Comparison of ENCODE assay signal across 8 cellular contexts in genomic region chr7:128532956-128533355, GRCh38. TPM values are rescaled to one million over a fixed set of nuclear protein-coding genes. Genes with fewer than 3 reads are reported as not detected.
DNase-seq lines count a peak whose midpoint lies in the region; ATAC-seq and TF ChIP-seq lines count a peak whose summit lies in the region.
"Not testable (repeated sequence)": the region's sequence is repeated elsewhere in the genome, so short reads cannot be mapped to it uniquely, and the experiment has no call there.

No MANE protein-coding gene starts in this region.

- not testable (repeated sequence) for H2BK15ac ChIP-seq in H9 (ENCODE audit: low read depth, low read length)

- H2BK120ac ChIP-seq in H9 (ENCODE audit: low read depth, low read length, poor library complexity, severe bottlenecking), result not testable (repeated sequence)

- not testable (repeated sequence) for H2BK5ac ChIP-seq in H9 (ENCODE audit: insufficient read length, low read length)

- not testable (repeated sequence) for H2BK20ac ChIP-seq in H9 (ENCODE audit: low read depth, low read length, poor library complexity, severe bottlenecking)

- BruUV-seq in PC-3 (replicated peaks; lab: Mats Ljungman, UMichigan), result not testable (repeated sequence)

- not testable (repeated sequence) for H4K20me1 ChIP-seq in H9 (ENCODE audit: control insufficient read depth, insufficient read depth, insufficient read length); PC-3 (ENCODE audit: low read length)

- DNase-seq in AG10803 (ENCODE audit: low read depth); H9; activated T-helper 1 cell treated with anti-CD3 and anti-CD28 coated beads, Interleukin-12 subunit alpha, Interleukin-12 subunit beta, Interleukin-2, Interleukin-4 antibody, amounts not matched to agents 30 ng/mL and 10 ng/mL and 1 ng/mL, durations not matched to agents 14 hours and 24 hours and 36 hours (ENCODE audit: low spot score); choroid plexus epithelial cell (ENCODE audit: low read depth); foreskin keratinocyte; mesothelial cell of epicardium (ENCODE audit: low spot score in 2 of 2, unreplicated experiment in 2 of 2): not testable (repeated sequence)
- peak; percentile 31 for DNase-seq in PC-3

- H3K27ac Mint-ChIP-seq in H9, result not testable (repeated sequence)
- peak overlapping the region; percentile 90 for H3K27ac Mint-ChIP-seq in activated T-helper 1 cell treated with anti-CD3 and anti-CD28 coated beads, Interleukin-12 subunit alpha, Interleukin-12 subunit beta, Interleukin-2, Interleukin-4 antibody, amounts not matched to agents 30 ng/mL and 10 ng/mL and 1 ng/mL, durations not matched to agents 14 hours and 24 hours and 36 hours
- peak overlapping the region; percentile 97 for H3K27ac Mint-ChIP-seq in mesothelial cell of epicardium

- H3K27ac ChIP-seq in H9 (ENCODE audit: insufficient read length, low read depth, low read length); PC-3 (ENCODE audit: low read length): not testable (repeated sequence)
- peak overlapping the region; percentile 100 for H3K27ac ChIP-seq in foreskin keratinocyte

- not testable (repeated sequence) for H3K27me3 Mint-ChIP-seq in H9 (ENCODE audit: low read depth); activated T-helper 1 cell treated with anti-CD3 and anti-CD28 coated beads, Interleukin-12 subunit alpha, Interleukin-12 subunit beta, Interleukin-2, Interleukin-4 antibody, amounts not matched to agents 30 ng/mL and 10 ng/mL and 1 ng/mL, durations not matched to agents 14 hours and 24 hours and 36 hours (ENCODE audit: insufficient read depth); mesothelial cell of epicardium (ENCODE audit: low read depth)

- no CpG with 5 or more reads among the region's 1 CpG for WGBS in H9 (ENCODE audit: extremely low coverage, insufficient read length, low lambda C conversion rate)

- CTCF ChIA-PET in PC-3 (lab: Charles Lee), result not testable (repeated sequence)

- H3K9me3 Mint-ChIP-seq in H9; activated T-helper 1 cell treated with anti-CD3 and anti-CD28 coated beads, Interleukin-12 subunit alpha, Interleukin-12 subunit beta, Interleukin-2, Interleukin-4 antibody, amounts not matched to agents 30 ng/mL and 10 ng/mL and 1 ng/mL, durations not matched to agents 14 hours and 24 hours and 36 hours; mesothelial cell of epicardium: not testable (repeated sequence)

- TF ChIP-seq CTCF in AG10803 (conservative IDR thresholded peaks at IDR 0.05; ENCODE audit: low read length); H9 (conservative IDR thresholded peaks at IDR 0.05); PC-3 (conservative IDR thresholded peaks at IDR 0.05; ENCODE audit: low read depth, low read length); choroid plexus epithelial cell (conservative IDR thresholded peaks at IDR 0.05; ENCODE audit: low read depth, low read length); foreskin keratinocyte (conservative IDR thresholded peaks at IDR 0.05); mesothelial cell of epicardium (IDR thresholded peaks at IDR 0.05; ENCODE audit: unreplicated experiment): not testable (repeated sequence)

- H3K4me2 ChIP-seq in H9 (ENCODE audit: insufficient read depth, insufficient read length, low read length), result not testable (repeated sequence)
- H3K4me2 ChIP-seq in PC-3 (ENCODE audit: low read length), result peak overlapping the region; percentile 87
- H3K4me2 ChIP-seq in skeletal muscle satellite cell (ENCODE audit: low read length), result peak overlapping the region; percentile 91

- H4K91ac ChIP-seq in H9 (ENCODE audit: insufficient read length, low read depth, low read length), result not testable (repeated sequence)

- H4K5ac ChIP-seq in H9 (ENCODE audit: insufficient read length, low read depth, low read length), result not testable (repeated sequence)

- H3K79me1 ChIP-seq in H9 (ENCODE audit: insufficient read depth, low read depth, low read length, poor library complexity, severe bottlenecking), result not testable (repeated sequence)

- not testable (repeated sequence) for H3K9me3 ChIP-seq in H9 (ENCODE audit: control insufficient read depth, low read depth, low read length); PC-3 (ENCODE audit: low read length); skeletal muscle satellite cell (replicated peaks; ENCODE audit: low read length)

- H3T11ph ChIP-seq in H9 (ENCODE audit: low read length), result not testable (repeated sequence)

- POLR2A ChIA-PET in PC-3 (lab: Charles Lee; ENCODE audit: unreplicated experiment), result interaction anchor here (0.7 kb wide), 1 partner anchor 470 kb away, joined by 5 read pairs; no protein-coding TSS in a partner anchor

- not testable (repeated sequence) for H3K14ac ChIP-seq in H9 (ENCODE audit: insufficient read depth, low read length)

- H2BK12ac ChIP-seq in H9 (ENCODE audit: insufficient read length, low read depth, low read length), result not testable (repeated sequence)

- not testable (repeated sequence) for H3K9ac ChIP-seq in H9 (ENCODE audit: extremely low read depth, insufficient read length, low read length)
- H3K9ac ChIP-seq in PC-3 (ENCODE audit: low read length) (peak overlapping the region; percentile 89), skeletal muscle satellite cell (ENCODE audit: low read depth, low read length) (peak overlapping the region; percentile 96)

- intact Hi-C loops in PC-3 (cut with micrococcal nuclease), result loop anchor here (10.0 kb wide), 1 partner anchor 58 kb away; the partner anchor contains the start of gene METTL2B
- intact Hi-C loops in activated T-helper 1 cell treated with anti-CD3 and anti-CD28 coated beads, Interleukin-12 subunit alpha, Interleukin-12 subunit beta, Interleukin-2, Interleukin-4 antibody, amounts not matched to agents 30 ng/mL and 10 ng/mL and 1 ng/mL, durations not matched to agents 14 hours and 24 hours and 36 hours (cut with micrococcal nuclease), result loop anchor here (2.0 to 10.0 kb wide), 5 partner anchors 56 to 878 kb away; partner anchors contain the start of genes CALU, IMPDH1, METTL2B and RBM28

- H3K56ac ChIP-seq in H9 (ENCODE audit: insufficient read length, low read depth, low read length), result not testable (repeated sequence)

- not testable (repeated sequence) for H3K79me2 ChIP-seq in H9 (ENCODE audit: insufficient read depth, low read length)
- H3K79me2 ChIP-seq in PC-3 (ENCODE audit: low read length), result peaks cover 56% of the 10 kb centered on the region

- H3K4me1 Mint-ChIP-seq in H9 (peaks cover 16 to 21% of the 10 kb centered on the region in 2 experiments), mesothelial cell of epicardium (peaks cover 22% of the 10 kb centered on the region)
- H3K4me1 Mint-ChIP-seq in activated T-helper 1 cell treated with anti-CD3 and anti-CD28 coated beads, Interleukin-12 subunit alpha, Interleukin-12 subunit beta, Interleukin-2, Interleukin-4 antibody, amounts not matched to agents 30 ng/mL and 10 ng/mL and 1 ng/mL, durations not matched to agents 14 hours and 24 hours and 36 hours (ENCODE audit: low read depth), result peaks cover 41% of the 10 kb centered on the region

- H3K4me1 ChIP-seq in H9 (ENCODE audit: insufficient read depth, low read length); foreskin keratinocyte; skeletal muscle satellite cell (ENCODE audit: control insufficient read depth, insufficient read depth, low read length): not testable (repeated sequence)
- peaks cover 10% of the 10 kb centered on the region; the same call in 1 of the 2 replicates for H3K4me1 ChIP-seq in PC-3 (ENCODE audit: insufficient read depth, low read length)

- H2AK5ac ChIP-seq in H9 (ENCODE audit: insufficient read length, low read length), result not testable (repeated sequence)

- H2AFZ ChIP-seq in H9 (ENCODE audit: low read length); PC-3 (ENCODE audit: low read length): not testable (repeated sequence)

- not testable (repeated sequence) for H3F3A ChIP-seq in PC-3 (ENCODE audit: low read length, unreplicated experiment)

- not testable (repeated sequence) for H3K23ac ChIP-seq in H9 (ENCODE audit: insufficient read length, low read depth, low read length)

- not testable (repeated sequence) for ATAC-seq in PC-3, foreskin keratinocyte

- H4K8ac ChIP-seq in H9 (replicated peaks; ENCODE audit: insufficient read length, low read depth, low read length), result not testable (repeated sequence)

- not testable (repeated sequence) for H3K18ac ChIP-seq in H9 (ENCODE audit: insufficient read length, low read depth, low read length)

- H3K36me3 Mint-ChIP-seq in H9 (ENCODE audit: insufficient read depth in 1 of 3, low read depth in 3 of 3) (peaks cover 16 to 38% (median 36%) of the 10 kb centered on the region in 3 experiments), mesothelial cell of epicardium (peaks cover 13% of the 10 kb centered on the region)
- H3K36me3 Mint-ChIP-seq in activated T-helper 1 cell treated with anti-CD3 and anti-CD28 coated beads, Interleukin-12 subunit alpha, Interleukin-12 subunit beta, Interleukin-2, Interleukin-4 antibody, amounts not matched to agents 30 ng/mL and 10 ng/mL and 1 ng/mL, durations not matched to agents 14 hours and 24 hours and 36 hours (ENCODE audit: low read depth), result peaks cover 28% of the 10 kb centered on the region

- not testable (repeated sequence) for H3K27me3 ChIP-seq in H9 (ENCODE audit: insufficient read depth, low read length); PC-3 (ENCODE audit: low read length); foreskin keratinocyte; skeletal muscle satellite cell (ENCODE audit: control insufficient read depth, insufficient read depth, low read length)

- not testable (repeated sequence) for H3K36me3 ChIP-seq in PC-3 (ENCODE audit: low read depth, low read length)
- peaks cover 12% of the 10 kb centered on the region for H3K36me3 ChIP-seq in skeletal muscle satellite cell (ENCODE audit: insufficient read depth, low read length)

- H3K23me2 ChIP-seq in H9 (ENCODE audit: insufficient read length, low read depth, low read length, poor library complexity, severe bottlenecking), result not testable (repeated sequence)

- H3K4me3 Mint-ChIP-seq in H9 (peak overlapping the region; percentile 86 to 95), mesothelial cell of epicardium (peak overlapping the region; percentile 86)
- H3K4me3 Mint-ChIP-seq in activated T-helper 1 cell treated with anti-CD3 and anti-CD28 coated beads, Interleukin-12 subunit alpha, Interleukin-12 subunit beta, Interleukin-2, Interleukin-4 antibody, amounts not matched to agents 30 ng/mL and 10 ng/mL and 1 ng/mL, durations not matched to agents 14 hours and 24 hours and 36 hours, result peak overlapping the region; percentile 93

- H3K4ac ChIP-seq in H9 (ENCODE audit: low read depth, low read length), result not testable (repeated sequence)

- H3K9me2 ChIP-seq in PC-3 (replicated peaks; ENCODE audit: low read length), result not testable (repeated sequence)

- H3K4me3 ChIP-seq in AG10803 (ENCODE audit: low read length) (peak overlapping the region; percentile 44), PC-3 (ENCODE audit: low read length) (peak overlapping the region; percentile 79), choroid plexus epithelial cell (ENCODE audit: low read depth, low read length) (peak overlapping the region; percentile 36), skeletal muscle satellite cell (ENCODE audit: low read length) (peak overlapping the region; percentile 82)

RNA-seq across cellular contexts. Expression of gene METTL2B, which starts 56.4 kb away (rescaled TPM):
- 44.3 and 49.6 TPM in 2 replicates for total RNA-seq in H9 (2021)
- 33.8 and 37.1 TPM in 2 replicates for total RNA-seq in PC-3 (2014; rRNA removed)
- 63.0 and 64.9 TPM in 2 replicates for total RNA-seq in activated T-helper 1 cell treated with anti-CD3 and anti-CD28 coated beads, Interleukin-12 subunit alpha, Interleukin-12 subunit beta, Interleukin-2, Interleukin-4 antibody, amounts not matched to agents 30 ng/mL and 10 ng/mL and 1 ng/mL, durations not matched to agents 14 hours and 24 hours and 36 hours
- total RNA-seq in foreskin keratinocyte, result 38.1 and 38.5 TPM in 2 replicates
- polyA plus RNA-seq in foreskin keratinocyte, result 17.5 and 18.8 TPM in 2 replicates
- total RNA-seq in mesothelial cell of epicardium, result 33.9 to 40.6 TPM (median 39.9 TPM) in 3 replicates
- 29.3 and 38.8 TPM in 2 replicates for total RNA-seq in skeletal muscle satellite cell (2012; rRNA removed)
